In genomic region chr6:33197431-33198048, GRCh38 we compare ENCODE assay signal across 8 cellular contexts. TPM values are rescaled to one million over a fixed set of nuclear protein-coding genes. Genes with fewer than 3 reads are reported as not detected.
DNase-seq lines count a peak whose midpoint lies in the region; ATAC-seq, FAIRE-seq and TF ChIP-seq lines count a peak whose summit lies in the region.

No MANE protein-coding gene starts in this region.

- H3K4me3 ChIP-seq in CD4-positive, CD25-positive, alpha-beta regulatory T cell (ENCODE audit: low read depth, low read length), result no peak overlapping the region
- H3K4me3 ChIP-seq in cardiac muscle cell (no peak overlapping the region), retinal pigment epithelial cell (ENCODE audit: low read length) (no peak overlapping the region)

- peak; percentile 29 to 31 for ATAC-seq in CD4-positive, CD25-positive, alpha-beta regulatory T cell (ENCODE audit: low read depth in 2 of 2)
- no peak for ATAC-seq in GM19023 (IDR thresholded peaks at IDR 0.05; ENCODE audit: unreplicated experiment)

- DNase-seq in CD4-positive, CD25-positive, alpha-beta regulatory T cell, result peak in 2 of 3 donors; percentile 58 to 65
- DNase-seq in GM12891 (ENCODE audit: insufficient read length, low spot score) (peak; percentile 66), NCI-H460 (ENCODE audit: extremely low read depth, low read depth) (peak; percentile 54), cardiac muscle cell (ENCODE audit: low read depth in 1 of 2, low spot score in 1 of 2) (peak; percentile 82), retinal pigment epithelial cell (ENCODE audit: low read depth) (peak; percentile 45), NCI-H1092 treated with DMSO at 0.1 percent for 48 hours (lab: John Stamatoyannopoulos, UW) (no peak)

- peaks cover 50% of the 10 kb centered on the region for H3K4me1 ChIP-seq in CD4-positive, CD25-positive, alpha-beta regulatory T cell (ENCODE audit: control insufficient read depth, insufficient read depth, low read length, poor library complexity, severe bottlenecking)
- H3K4me1 ChIP-seq in cardiac muscle cell (ENCODE audit: low read depth), result peaks cover 37% of the 10 kb centered on the region

- H3K36me3 ChIP-seq in CD4-positive, CD25-positive, alpha-beta regulatory T cell (ENCODE audit: control insufficient read depth, insufficient read depth, low read length), result peaks cover 38% of the 10 kb centered on the region
- H3K36me3 ChIP-seq in cardiac muscle cell, result peaks cover 8% of the 10 kb centered on the region

- H3K36me3 Mint-ChIP-seq in CD4-positive, CD25-positive, alpha-beta regulatory T cell, result peaks cover 27% of the 10 kb centered on the region
- peaks cover 10% of the 10 kb centered on the region for H3K36me3 Mint-ChIP-seq in activated naive CD4-positive, alpha-beta T cell treated with anti-CD3 and anti-CD28 coated beads, Interleukin-2, amount 50 U/mL, for 24 hours

- TF ChIP-seq CTCF in cardiac muscle cell (IDR thresholded peaks at IDR 0.05; ENCODE audit: low read depth, low read length) (peak; percentile 79), retinal pigment epithelial cell (conservative IDR thresholded peaks at IDR 0.05; ENCODE audit: low read depth, low read length) (peak; percentile 83)

- H3K27ac Mint-ChIP-seq in CD4-positive, CD25-positive, alpha-beta regulatory T cell, result peak overlapping the region; percentile 22 to 98 (median 48)
- peak overlapping the region; percentile 27 for H3K27ac Mint-ChIP-seq in activated naive CD4-positive, alpha-beta T cell treated with anti-CD3 and anti-CD28 coated beads, Interleukin-2, amount 50 U/mL, for 24 hours

- peak; percentile 45 for FAIRE-seq in GM12891 (lab: Jason Lieb, UNC)

- H3K27me3 ChIP-seq in CD4-positive, CD25-positive, alpha-beta regulatory T cell (ENCODE audit: control insufficient read depth, insufficient read depth, low read length), result no peaks in the 10 kb centered on the region
- no peaks in the 10 kb centered on the region for H3K27me3 ChIP-seq in cardiac muscle cell

- no peak overlapping the region for H3K27ac ChIP-seq in CD4-positive, CD25-positive, alpha-beta regulatory T cell (ENCODE audit: insufficient read depth, low read length, poor library complexity, severe bottlenecking)
- H3K27ac ChIP-seq in cardiac muscle cell, result no peak overlapping the region

- H3K9me3 ChIP-seq in CD4-positive, CD25-positive, alpha-beta regulatory T cell (ENCODE audit: control insufficient read depth in 2 of 2, low read length in 2 of 2), result no peaks in the 10 kb centered on the region
- no peaks in the 10 kb centered on the region for H3K9me3 ChIP-seq in cardiac muscle cell (ENCODE audit: low read depth)

- no peak for TF ChIP-seq POLR2A in GM12891 (IDR thresholded peaks at IDR 0.05; ENCODE audit: low read depth, low read length)

- H3K9me3 Mint-ChIP-seq in CD4-positive, CD25-positive, alpha-beta regulatory T cell, result peaks cover 0 to 3% (median 0%) of the 10 kb centered on the region in 7 donors
- H3K9me3 Mint-ChIP-seq in activated naive CD4-positive, alpha-beta T cell treated with anti-CD3 and anti-CD28 coated beads, Interleukin-2, amount 50 U/mL, for 24 hours, result no peaks in the 10 kb centered on the region

- peak overlapping the region; percentile 61 to 98 (median 78) for H3K4me3 Mint-ChIP-seq in CD4-positive, CD25-positive, alpha-beta regulatory T cell
- H3K4me3 Mint-ChIP-seq in activated naive CD4-positive, alpha-beta T cell treated with anti-CD3 and anti-CD28 coated beads, Interleukin-2, amount 50 U/mL, for 24 hours, result peak overlapping the region; percentile 64

- peaks cover 6% of the 10 kb centered on the region for H3K27me3 Mint-ChIP-seq in CD4-positive, CD25-positive, alpha-beta regulatory T cell
- H3K27me3 Mint-ChIP-seq in activated naive CD4-positive, alpha-beta T cell treated with anti-CD3 and anti-CD28 coated beads, Interleukin-2, amount 50 U/mL, for 24 hours, result no peaks in the 10 kb centered on the region

- H3K4me1 Mint-ChIP-seq in CD4-positive, CD25-positive, alpha-beta regulatory T cell, result peaks cover 10 to 71% (median 44%) of the 10 kb centered on the region in 4 donors
- peaks cover 53% of the 10 kb centered on the region for H3K4me1 Mint-ChIP-seq in activated naive CD4-positive, alpha-beta T cell treated with anti-CD3 and anti-CD28 coated beads, Interleukin-2, amount 50 U/mL, for 24 hours

TF ChIP-seq in GM12891, 5 proteins besides CTCF, POLR2A, EP300 and RAD21:
- no peak for TF ChIP-seq TAF1 (IDR thresholded peaks at IDR 0.05; ENCODE audit: low read depth, low read length)
- TF ChIP-seq PAX5 (IDR thresholded peaks at IDR 0.05; ENCODE audit: insufficient read depth, low read length, severe bottlenecking), result no peak
- TF ChIP-seq POU2F2 (IDR thresholded peaks at IDR 0.05; ENCODE audit: low read depth, low read length), result no peak
- TF ChIP-seq SPI1 (IDR thresholded peaks at IDR 0.05; ENCODE audit: low read depth, low read length), result no peak
- TF ChIP-seq POLR2AphosphoS5 (IDR thresholded peaks at IDR 0.05; ENCODE audit: low read depth, low read length), result no peak

RNA-seq across cellular contexts. Expression of gene RXRB, which starts 2.9 kb away (rescaled TPM):
- total RNA-seq in CD4-positive, CD25-positive, alpha-beta regulatory T cell, result 62.6 TPM
- polyA plus RNA-seq in CD4-positive, CD25-positive, alpha-beta regulatory T cell, result 1 to 10 TPM; 7.1 to 8.9 (median 7.2) TPM
- 22.0 TPM for polyA plus RNA-seq in GM12891 (2012; ENCODE audit: low read depth, missing spikeins)
- total RNA-seq in NCI-H460 (2014; rRNA removed; shearing (Covaris generic)), result 13.7 and 14.0 TPM in 2 replicates
- 26.5 and 32.4 TPM in 2 replicates for polyA plus RNA-seq in NCI-H460 (2014; cell fraction: nucleus; rRNA removed)
- total RNA-seq in cardiac muscle cell, result 38.1 and 46.7 TPM in 2 replicates
- polyA plus RNA-seq in cardiac muscle cell, result 37.8 and 39.6 TPM in 2 replicates

RNA-seq across cellular contexts. Expression of gene SLC39A7, which starts 3.1 kb away (rescaled TPM):
- total RNA-seq in CD4-positive, CD25-positive, alpha-beta regulatory T cell, result 24.1 TPM
- 10 to 100 TPM; 11.4 to 27.3 (median 20.4) TPM for polyA plus RNA-seq in CD4-positive, CD25-positive, alpha-beta regulatory T cell
- polyA plus RNA-seq in GM12891 (2012; ENCODE audit: low read depth, missing spikeins), result 42.4 TPM
- 37.8 and 44.8 TPM in 2 replicates for total RNA-seq in NCI-H460 (2014; rRNA removed; shearing (Covaris generic))
- 61.0 and 64.8 TPM in 2 replicates for polyA plus RNA-seq in NCI-H460 (2014; cell fraction: nucleus; rRNA removed)
- total RNA-seq in cardiac muscle cell, result 147 and 150 TPM in 2 replicates
- polyA plus RNA-seq in cardiac muscle cell, result 35.1 and 51.3 TPM in 2 replicates

RNA-seq across cellular contexts. Expression of gene COL11A2, which starts 5.3 kb away (rescaled TPM):
- 0.89 TPM for total RNA-seq in CD4-positive, CD25-positive, alpha-beta regulatory T cell
- polyA plus RNA-seq in CD4-positive, CD25-positive, alpha-beta regulatory T cell, result under 1 TPM in 2 of 4 donors, not detected in 2; 0.34 to 0.43 TPM
- 0.50 TPM for polyA plus RNA-seq in GM12891 (2012; ENCODE audit: low read depth, missing spikeins)
- 0.05 TPM in 1 of 2 replicates, not detected in the other for total RNA-seq in NCI-H460 (2014; rRNA removed; shearing (Covaris generic))
- polyA plus RNA-seq in NCI-H460 (2014; cell fraction: nucleus; rRNA removed), result 0.66 and 1.6 TPM in 2 replicates
- 70.6 and 94.6 TPM in 2 replicates for total RNA-seq in cardiac muscle cell
- 59.6 and 63.8 TPM in 2 replicates for polyA plus RNA-seq in cardiac muscle cell

RNA-seq across cellular contexts. Expression of gene HSD17B8, which starts 6.9 kb away (rescaled TPM):
- 8.8 TPM for total RNA-seq in CD4-positive, CD25-positive, alpha-beta regulatory T cell
- 10 to 100 TPM; 33.3 to 53.9 (median 41.9) TPM for polyA plus RNA-seq in CD4-positive, CD25-positive, alpha-beta regulatory T cell
- polyA plus RNA-seq in GM12891 (2012; ENCODE audit: low read depth, missing spikeins), result 19.0 TPM
- total RNA-seq in NCI-H460 (2014; rRNA removed; shearing (Covaris generic)), result 10.3 and 12.5 TPM in 2 replicates
- polyA plus RNA-seq in NCI-H460 (2014; cell fraction: nucleus; rRNA removed), result 18.2 and 20.8 TPM in 2 replicates
- total RNA-seq in cardiac muscle cell, result 45.4 and 45.7 TPM in 2 replicates
- polyA plus RNA-seq in cardiac muscle cell, result 47.6 and 68.0 TPM in 2 replicates

RNA-seq across cellular contexts. Expression of gene RING1, which starts 10.8 kb away (rescaled TPM):
- total RNA-seq in CD4-positive, CD25-positive, alpha-beta regulatory T cell, result 34.2 TPM
- 1 to 10 TPM; 4.9 to 6.3 (median 5.5) TPM for polyA plus RNA-seq in CD4-positive, CD25-positive, alpha-beta regulatory T cell
- polyA plus RNA-seq in GM12891 (2012; ENCODE audit: low read depth, missing spikeins), result 25.2 TPM
- 8.7 and 10.8 TPM in 2 replicates for total RNA-seq in NCI-H460 (2014; rRNA removed; shearing (Covaris generic))
- polyA plus RNA-seq in NCI-H460 (2014; cell fraction: nucleus; rRNA removed), result 29.7 and 31.9 TPM in 2 replicates
- 37.0 and 51.4 TPM in 2 replicates for total RNA-seq in cardiac muscle cell
- polyA plus RNA-seq in cardiac muscle cell, result 42.1 and 44.2 TPM in 2 replicates

Comparison
In these comparisons a context has a peak if more than half of its experiments do, and no peak if none do; other contexts are left out.
1. RNA of gene COL11A2, which starts 5.3 kb away (total RNA-seq): 70.6 to 94.6 TPM in cardiac muscle cell; 0.89 TPM in CD4-positive, CD25-positive, alpha-beta regulatory T cell (single experiment) and 0.05 TPM in NCI-H460; every median in the first group is over 10 times any median in the second.